In genomic region chr13:113220877-113221276, GRCh38 we compare ENCODE assay signal across 12 cellular contexts. TPM values are rescaled to one million over a fixed set of nuclear protein-coding genes. Genes with fewer than 3 reads are reported as not detected.
DNase-seq lines count a peak whose midpoint lies in the region; ATAC-seq, FAIRE-seq and TF ChIP-seq lines count a peak whose summit lies in the region.
"Had no signal": no experiment of that assay in that cellular context is flagged by ENCODE, and none has a peak within 500 bp of the region (broad histone marks: within the 10 kb centered on the region; RNA-seq: fewer than 3 reads in every experiment).

No MANE protein-coding gene starts in this region.

- peak; percentile 57 for TF ChIP-seq CTCF in AG04449 (IDR thresholded peaks at IDR 0.05; ENCODE audit: insufficient read depth, low read length, missing control alignments)

- POLR2A ChIA-PET in AG04449 (lab: Yijun Ruan, JAX): no interaction called here

- CTCF ChIA-PET in AG04449 (lab: Yijun Ruan, JAX): no interaction called here

- H3K36me3 Mint-ChIP-seq in activated naive CD8-positive, alpha-beta T cell treated with anti-CD3 and anti-CD28 coated beads, Interleukin-2, amount 50 U/mL, for 24 hours (ENCODE audit: low read depth): peaks cover 41% of the 10 kb centered on the region

- no peaks in the 10 kb centered on the region for H3K9me3 Mint-ChIP-seq in activated naive CD8-positive, alpha-beta T cell treated with anti-CD3 and anti-CD28 coated beads, Interleukin-2, amount 50 U/mL, for 24 hours
- H3K9me3 Mint-ChIP-seq: stimulated activated memory B cell treated with anti-CD40 and anti-IgM and Interleukin-4, amounts not matched to agents 10 μg/mL and 1 μg/mL and 100 μg/mL, for 72 hours had no signal

- peaks cover 12% of the 10 kb centered on the region for H3K4me1 Mint-ChIP-seq in activated naive CD8-positive, alpha-beta T cell treated with anti-CD3 and anti-CD28 coated beads, Interleukin-2, amount 50 U/mL, for 24 hours

- no peak overlapping the region for H3K27ac Mint-ChIP-seq in activated naive CD8-positive, alpha-beta T cell treated with anti-CD3 and anti-CD28 coated beads, Interleukin-2, amount 50 U/mL, for 24 hours
- H3K27ac Mint-ChIP-seq: stimulated activated memory B cell treated with anti-CD40 and anti-IgM and Interleukin-4, amounts not matched to agents 10 μg/mL and 1 μg/mL and 100 μg/mL, for 72 hours had no signal

- H3K4me3 ChIP-seq in AG04449 (ENCODE audit: low read depth, low read length): no peak overlapping the region
- H3K4me3 ChIP-seq: adrenal gland had no signal

- no peaks in the 10 kb centered on the region for H3K27me3 Mint-ChIP-seq in activated naive CD8-positive, alpha-beta T cell treated with anti-CD3 and anti-CD28 coated beads, Interleukin-2, amount 50 U/mL, for 24 hours
- H3K27me3 Mint-ChIP-seq: stimulated activated memory B cell treated with anti-CD40 and anti-IgM and Interleukin-4, amounts not matched to agents 10 μg/mL and 1 μg/mL and 100 μg/mL, for 72 hours had no signal

- no peak for FAIRE-seq in HTR-8/SVneo (lab: Jason Lieb, UNC)
- FAIRE-seq: TTC549 had no signal

- H3K4me3 Mint-ChIP-seq in activated naive CD8-positive, alpha-beta T cell treated with anti-CD3 and anti-CD28 coated beads, Interleukin-2, amount 50 U/mL, for 24 hours: no peak overlapping the region
- H3K4me3 Mint-ChIP-seq: stimulated activated memory B cell treated with anti-CD40 and anti-IgM and Interleukin-4, amounts not matched to agents 10 μg/mL and 1 μg/mL and 100 μg/mL, for 72 hours had no signal

- intact Hi-C loops in left cardiac atrium (cut with DNase I): loop anchor here in 1 of 2 donors (5.0 kb wide), 1 partner anchor 184 kb away; no protein-coding TSS in a partner anchor

- DNase-seq in AG04449 (ENCODE audit: low read depth, low spot score) (no peak), EL (peak; percentile 23), left cardiac atrium (no peak), GM03348 (ENCODE audit: low spot score) (no peak), occipital lobe (lab: John Stamatoyannopoulos, UW) (no peak), HTR-8/SVneo (ENCODE audit: insufficient read length, low spot score) (no peak)
- DNase-seq in activated naive CD8-positive, alpha-beta T cell treated with anti-CD3 and anti-CD28 coated beads, Interleukin-2, amount 50 U/mL, for 24 hours: peak; percentile 16
- no peak for DNase-seq in activated CD8-positive, alpha-beta memory T cell treated with anti-CD3 and anti-CD28 coated beads for 24 hours
- DNase-seq: adrenal gland, NCI-H1092 had no signal

- no peak for ATAC-seq in activated naive CD8-positive, alpha-beta T cell treated with anti-CD3 and anti-CD28 coated beads, Interleukin-2, amount 50 U/mL, for 24 hours
- peak; percentile 57 to 69 for ATAC-seq in left cardiac atrium
- ATAC-seq: stimulated activated memory B cell treated with anti-CD40 and anti-IgM and Interleukin-4, amounts not matched to agents 10 μg/mL and 1 μg/mL and 100 μg/mL, for 72 hours had no signal

RNA-seq across cellular contexts. Expression of gene CUL4A, which starts 11.5 kb away (rescaled TPM):
- total RNA-seq in left cardiac atrium (10 to 100 TPM; 73.9 to 86.2 TPM), occipital lobe (55.7 TPM)

RNA-seq across cellular contexts. Expression of gene PCID2, which starts 12.4 kb away (rescaled TPM):
- 10 to 100 TPM; 38.3 to 39.9 TPM for total RNA-seq in left cardiac atrium
- total RNA-seq in occipital lobe: 45.9 TPM

Comparison
In these comparisons a context has a peak if more than half of its experiments do, and no peak if none do; other contexts are left out.
1. DNase-seq: peak in EL (single experiment) and activated naive CD8-positive, alpha-beta T cell treated with anti-CD3 and anti-CD28 coated beads, Interleukin-2, amount 50 U/mL, for 24 hours (single experiment); none in AG04449 (single experiment), left cardiac atrium (single experiment), GM03348 (single experiment), occipital lobe (single experiment), HTR-8/SVneo (single experiment) and activated CD8-positive, alpha-beta memory T cell treated with anti-CD3 and anti-CD28 coated beads for 24 hours (single experiment).